ENCODE assay signal across 1 cellular context in the genomic region with DNA sequence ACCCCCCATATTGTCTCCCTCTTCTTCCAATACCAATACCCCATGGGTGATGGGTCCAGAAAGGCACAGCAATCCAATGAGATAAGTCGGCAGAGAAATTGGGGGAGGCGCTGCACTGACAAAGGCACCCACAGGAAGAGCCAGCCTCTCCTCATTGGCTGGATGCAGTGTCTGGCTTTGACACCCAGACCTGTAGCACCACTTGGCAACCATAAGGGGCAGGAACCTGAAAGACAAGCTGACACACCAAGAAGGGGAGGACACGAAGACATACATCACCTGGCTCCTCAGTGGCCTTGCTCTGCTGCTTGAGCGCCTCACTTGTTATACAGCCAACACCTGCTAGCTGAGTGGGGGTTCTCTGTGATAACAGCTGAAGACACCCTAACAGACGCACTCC.
A peak's percentile ranks its signal among the peaks of the same experiment; 100 is the strongest.
TF ChIP-seq lines count a peak whose summit lies in the region.

No MANE protein-coding gene starts in this region.

TF ChIP-seq in HepG2, 621 proteins besides CTCF, POLR2A, EP300 and RAD21:
- TF ChIP-seq, protein P1, sequence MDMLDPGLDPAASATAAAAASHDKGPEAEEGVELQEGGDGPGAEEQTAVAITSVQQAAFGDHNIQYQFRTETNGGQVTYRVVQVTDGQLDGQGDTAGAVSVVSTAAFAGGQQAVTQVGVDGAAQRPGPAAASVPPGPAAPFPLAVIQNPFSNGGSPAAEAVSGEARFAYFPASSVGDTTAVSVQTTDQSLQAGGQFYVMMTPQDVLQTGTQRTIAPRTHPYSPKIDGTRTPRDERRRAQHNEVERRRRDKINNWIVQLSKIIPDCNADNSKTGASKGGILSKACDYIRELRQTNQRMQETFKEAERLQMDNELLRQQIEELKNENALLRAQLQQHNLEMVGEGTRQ (IDR thresholded peaks at IDR 0.05; ENCODE audit: low read depth, low read length): no peak
- TF ChIP-seq, protein P1 (CRISPR knock-in tag; IDR thresholded peaks at IDR 0.05; ENCODE audit: borderline replicate concordance): no peak
- TF ChIP-seq, protein P2, sequence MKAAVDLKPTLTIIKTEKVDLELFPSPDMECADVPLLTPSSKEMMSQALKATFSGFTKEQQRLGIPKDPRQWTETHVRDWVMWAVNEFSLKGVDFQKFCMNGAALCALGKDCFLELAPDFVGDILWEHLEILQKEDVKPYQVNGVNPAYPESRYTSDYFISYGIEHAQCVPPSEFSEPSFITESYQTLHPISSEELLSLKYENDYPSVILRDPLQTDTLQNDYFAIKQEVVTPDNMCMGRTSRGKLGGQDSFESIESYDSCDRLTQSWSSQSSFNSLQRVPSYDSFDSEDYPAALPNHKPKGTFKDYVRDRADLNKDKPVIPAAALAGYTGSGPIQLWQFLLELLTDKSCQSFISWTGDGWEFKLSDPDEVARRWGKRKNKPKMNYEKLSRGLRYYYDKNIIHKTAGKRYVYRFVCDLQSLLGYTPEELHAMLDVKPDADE (CRISPR knock-in tag; IDR thresholded peaks at IDR 0.05): no peak
- TF ChIP-seq EZH2 (conservative IDR thresholded peaks at IDR 0.05; ENCODE audit: low read depth, low read length) (no peak), ZNF17 (CRISPR knock-in tag; IDR thresholded peaks at IDR 0.05) (0 out of 2 replicates have a peak, but pooled peaks have one; percentile 16), PCBP2 (optimal IDR thresholded peaks at IDR 0.05; ENCODE audit: low read depth, low read length, poor library complexity, severe bottlenecking) (no peak), FOXM1 (CRISPR knock-in tag; IDR thresholded peaks at IDR 0.05) (no peak), RBM39 (IDR thresholded peaks at IDR 0.05; ENCODE audit: low read depth, low read length, poor library complexity, severe bottlenecking) (no peak)
- TF ChIP-seq, protein P3, sequence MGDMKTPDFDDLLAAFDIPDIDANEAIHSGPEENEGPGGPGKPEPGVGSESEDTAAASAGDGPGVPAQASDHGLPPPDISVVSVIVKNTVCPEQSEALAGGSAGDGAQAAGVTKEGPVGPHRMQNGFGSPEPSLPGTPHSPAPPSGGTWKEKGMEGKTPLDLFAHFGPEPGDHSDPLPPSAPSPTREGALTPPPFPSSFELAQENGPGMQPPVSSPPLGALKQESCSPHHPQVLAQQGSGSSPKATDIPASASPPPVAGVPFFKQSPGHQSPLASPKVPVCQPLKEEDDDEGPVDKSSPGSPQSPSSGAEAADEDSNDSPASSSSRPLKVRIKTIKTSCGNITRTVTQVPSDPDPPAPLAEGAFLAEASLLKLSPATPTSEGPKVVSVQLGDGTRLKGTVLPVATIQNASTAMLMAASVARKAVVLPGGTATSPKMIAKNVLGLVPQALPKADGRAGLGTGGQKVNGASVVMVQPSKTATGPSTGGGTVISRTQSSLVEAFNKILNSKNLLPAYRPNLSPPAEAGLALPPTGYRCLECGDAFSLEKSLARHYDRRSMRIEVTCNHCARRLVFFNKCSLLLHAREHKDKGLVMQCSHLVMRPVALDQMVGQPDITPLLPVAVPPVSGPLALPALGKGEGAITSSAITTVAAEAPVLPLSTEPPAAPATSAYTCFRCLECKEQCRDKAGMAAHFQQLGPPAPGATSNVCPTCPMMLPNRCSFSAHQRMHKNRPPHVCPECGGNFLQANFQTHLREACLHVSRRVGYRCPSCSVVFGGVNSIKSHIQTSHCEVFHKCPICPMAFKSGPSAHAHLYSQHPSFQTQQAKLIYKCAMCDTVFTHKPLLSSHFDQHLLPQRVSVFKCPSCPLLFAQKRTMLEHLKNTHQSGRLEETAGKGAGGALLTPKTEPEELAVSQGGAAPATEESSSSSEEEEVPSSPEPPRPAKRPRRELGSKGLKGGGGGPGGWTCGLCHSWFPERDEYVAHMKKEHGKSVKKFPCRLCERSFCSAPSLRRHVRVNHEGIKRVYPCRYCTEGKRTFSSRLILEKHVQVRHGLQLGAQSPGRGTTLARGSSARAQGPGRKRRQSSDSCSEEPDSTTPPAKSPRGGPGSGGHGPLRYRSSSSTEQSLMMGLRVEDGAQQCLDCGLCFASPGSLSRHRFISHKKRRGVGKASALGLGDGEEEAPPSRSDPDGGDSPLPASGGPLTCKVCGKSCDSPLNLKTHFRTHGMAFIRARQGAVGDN (CRISPR knock-in tag; IDR thresholded peaks at IDR 0.05): no peak
- TF ChIP-seq, protein P4, sequence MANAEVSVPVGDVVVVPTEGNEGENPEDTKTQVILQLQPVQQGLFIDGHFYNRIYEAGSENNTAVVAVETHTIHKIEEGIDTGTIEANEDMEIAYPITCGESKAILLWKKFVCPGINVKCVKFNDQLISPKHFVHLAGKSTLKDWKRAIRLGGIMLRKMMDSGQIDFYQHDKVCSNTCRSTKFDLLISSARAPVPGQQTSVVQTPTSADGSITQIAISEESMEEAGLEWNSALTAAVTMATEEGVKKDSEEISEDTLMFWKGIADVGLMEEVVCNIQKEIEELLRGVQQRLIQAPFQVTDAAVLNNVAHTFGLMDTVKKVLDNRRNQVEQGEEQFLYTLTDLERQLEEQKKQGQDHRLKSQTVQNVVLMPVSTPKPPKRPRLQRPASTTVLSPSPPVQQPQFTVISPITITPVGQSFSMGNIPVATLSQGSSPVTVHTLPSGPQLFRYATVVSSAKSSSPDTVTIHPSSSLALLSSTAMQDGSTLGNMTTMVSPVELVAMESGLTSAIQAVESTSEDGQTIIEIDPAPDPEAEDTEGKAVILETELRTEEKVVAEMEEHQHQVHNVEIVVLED (CRISPR knock-in tag; IDR thresholded peaks at IDR 0.05; ENCODE audit: borderline replicate concordance): no peak
